19 cellular contexts compared by ENCODE assay signal in the genomic region with DNA sequence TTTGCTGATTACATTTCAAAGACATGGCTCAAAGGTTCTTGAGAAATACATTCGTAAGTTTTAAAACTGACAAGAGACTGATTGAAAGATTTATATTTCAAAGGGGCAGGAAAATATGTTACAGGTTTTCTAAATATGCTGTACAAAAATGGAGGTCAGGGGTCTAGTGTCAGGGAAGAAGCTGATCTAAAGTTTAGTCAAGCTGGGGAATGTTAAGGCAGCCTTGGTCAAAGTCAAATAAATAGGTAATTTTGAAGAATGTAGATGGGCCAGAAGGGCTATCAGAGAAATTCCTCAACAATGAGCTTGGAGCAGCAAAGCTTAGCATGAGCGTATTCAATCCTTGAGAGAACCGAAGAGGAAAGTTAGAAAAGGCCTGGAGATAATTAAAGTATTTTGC. TPM values are rescaled to one million over a fixed set of nuclear protein-coding genes. Genes with fewer than 3 reads are reported as not detected.
A peak's percentile ranks its signal among the peaks of the same experiment; 100 is the strongest.
DNase-seq lines count a peak whose midpoint lies in the region; ATAC-seq and TF ChIP-seq lines count a peak whose summit lies in the region.
"Had no signal": no experiment of that assay in that cellular context is flagged by ENCODE, and none has a peak within 500 bp of the region (broad histone marks: within the 10 kb centered on the region; RNA-seq: fewer than 3 reads in every experiment).

No MANE protein-coding gene starts in this region.

- H3K27me3 Mint-ChIP-seq in CD14-positive monocyte (ENCODE audit: low read depth in 3 of 3): no peaks in the 10 kb centered on the region
- H3K27me3 Mint-ChIP-seq: B cell had no signal

- H3K4me3 ChIP-seq in DND-41 (ENCODE audit: low read depth in 1 of 2, low read length in 2 of 2) (no peak overlapping the region), trophoblast cell (ENCODE audit: low read depth, low read length) (no peak overlapping the region), left ventricle myocardium inferior (no peak overlapping the region)
- H3K4me3 ChIP-seq: A549; BLaER1 treated with 17β-estradiol and CSF1 and Interleukin-3, amounts not matched to agents 10 nM and 100 nM had no signal

- H2AK5ac ChIP-seq in trophoblast cell (ENCODE audit: low read length): no peak overlapping the region

- no peaks in the 10 kb centered on the region for H3K27me3 ChIP-seq in DND-41 (ENCODE audit: insufficient read depth, low read length, poor library complexity)
- no peaks in the 10 kb centered on the region for H3K27me3 ChIP-seq in trophoblast cell (ENCODE audit: insufficient read depth, low read length)
- no peaks in the 10 kb centered on the region for H3K27me3 ChIP-seq in left ventricle myocardium inferior (ENCODE audit: low read depth)
- H3K27me3 ChIP-seq: BLaER1 treated with 17β-estradiol and CSF1 and Interleukin-3, amounts not matched to agents 10 nM and 100 nM had no signal

- TF ChIP-seq CTCF in CD14-positive monocyte (IDR thresholded peaks at IDR 0.05) (no peak), DND-41 (IDR thresholded peaks at IDR 0.05; ENCODE audit: borderline replicate concordance, extremely low read depth, low read length, poor library complexity, severe bottlenecking) (no peak), GM10266 (IDR thresholded peaks at IDR 0.05; ENCODE audit: control insufficient read depth, insufficient read depth, low read depth, missing control alignments) (no peak), left ventricle myocardium inferior (IDR thresholded peaks at IDR 0.05; ENCODE audit: borderline replicate concordance) (no peak)

- H4K8ac ChIP-seq in trophoblast cell (ENCODE audit: low read depth, low read length): no peak overlapping the region

- intact Hi-C loops in CD14-positive monocyte (cut with micrococcal nuclease) (no loop called here), left ventricle myocardium inferior (cut with micrococcal nuclease) (no loop called here)

- H3K4me1 Mint-ChIP-seq in CD14-positive monocyte: peaks cover 32% of the 10 kb centered on the region
- H3K4me1 Mint-ChIP-seq: B cell; CD4-positive, alpha-beta memory T cell; CD4-positive, CD25-positive, alpha-beta regulatory T cell; CD8-positive, alpha-beta memory T cell had no signal

- peak overlapping the region in 1 of 2 donors; percentile 12 for H3K4me3 Mint-ChIP-seq in CD14-positive monocyte
- H3K4me3 Mint-ChIP-seq: B cell; CD4-positive, alpha-beta memory T cell; CD4-positive, CD25-positive, alpha-beta regulatory T cell; CD8-positive, alpha-beta memory T cell had no signal

- peaks cover 0 to 2% (median 0%) of the 10 kb centered on the region in 7 donors for H3K9me3 Mint-ChIP-seq in CD14-positive monocyte
- H3K9me3 Mint-ChIP-seq: CD4-positive, alpha-beta memory T cell; CD4-positive, CD25-positive, alpha-beta regulatory T cell; CD8-positive, alpha-beta memory T cell had no signal

- H2AFZ ChIP-seq in DND-41 (ENCODE audit: low read depth, low read length) (0 out of 2 replicates have a peak overlapping the region, but pooled peaks have one; percentile 34), trophoblast cell (ENCODE audit: insufficient read depth, low read length, poor library complexity) (no peak overlapping the region)

- no peak overlapping the region for H3K4ac ChIP-seq in trophoblast cell (ENCODE audit: low read depth, low read length)

- H3K27ac Mint-ChIP-seq in CD14-positive monocyte: peak overlapping the region in 6 of 7 donors; percentile 43 to 79 (median 68)
- H3K27ac Mint-ChIP-seq: B cell; CD4-positive, alpha-beta memory T cell; CD4-positive, CD25-positive, alpha-beta regulatory T cell; CD8-positive, alpha-beta memory T cell had no signal

- H2BK5ac ChIP-seq in trophoblast cell (ENCODE audit: low read depth, low read length, poor library complexity): no peak overlapping the region

- DNase-seq in CD14-positive monocyte (ENCODE audit: low spot score): no peak
- DNase-seq in DND-41: no peak
- DNase-seq in trophoblast cell: peak; percentile 48 to 92
- DNase-seq in GM10266 (ENCODE audit: extremely low spot score): no peak
- DNase-seq in left ventricle myocardium inferior: no peak
- DNase-seq: AML-193; Calu3; CD4-positive, alpha-beta memory T cell; CD4-positive, CD25-positive, alpha-beta regulatory T cell; CD8-positive, alpha-beta memory T cell; COR-L47; DMS79 treated with DMSO at 0.1 percent for 48 hours; EL; GDM1 had no signal

- H4K91ac ChIP-seq in trophoblast cell (ENCODE audit: low read depth, low read length): no peak overlapping the region

- H3K4me2 ChIP-seq in DND-41 (ENCODE audit: insufficient read depth, low read length) (no peak overlapping the region), trophoblast cell (ENCODE audit: low read length) (no peak overlapping the region)
- H3K4me2 ChIP-seq: A549; BLaER1 treated with 17β-estradiol and CSF1 and Interleukin-3, amounts not matched to agents 10 nM and 100 nM had no signal

- no peak overlapping the region for H4K12ac ChIP-seq in trophoblast cell (ENCODE audit: low read depth, low read length)

- H3K14ac ChIP-seq in trophoblast cell (ENCODE audit: low read length): no peak overlapping the region

- no peak overlapping the region for H3K18ac ChIP-seq in trophoblast cell (ENCODE audit: low read length)

- H3K36me3 Mint-ChIP-seq in CD14-positive monocyte: no peaks in the 10 kb centered on the region
- H3K36me3 Mint-ChIP-seq: CD4-positive, alpha-beta memory T cell; CD4-positive, CD25-positive, alpha-beta regulatory T cell; CD8-positive, alpha-beta memory T cell had no signal

- H4K20me1 ChIP-seq in DND-41 (ENCODE audit: insufficient read depth, low read length): no peaks in the 10 kb centered on the region
- H4K20me1 ChIP-seq: BLaER1 treated with 17β-estradiol and CSF1 and Interleukin-3, amounts not matched to agents 10 nM and 100 nM had no signal

- peaks cover 16% of the 10 kb centered on the region for H3K79me1 ChIP-seq in trophoblast cell (ENCODE audit: low read length)

- H3K4me1 ChIP-seq in DND-41 (ENCODE audit: insufficient read depth, low read length) (no peaks in the 10 kb centered on the region), trophoblast cell (ENCODE audit: control insufficient read depth in 1 of 2, insufficient read depth in 2 of 2, low read length in 2 of 2) (peaks cover 5% of the 10 kb centered on the region in 2 experiments), left ventricle myocardium inferior (no peaks in the 10 kb centered on the region)
- H3K4me1 ChIP-seq: A549; BLaER1 treated with 17β-estradiol and CSF1 and Interleukin-3, amounts not matched to agents 10 nM and 100 nM had no signal

- H3K23ac ChIP-seq in trophoblast cell (ENCODE audit: low read length): no peak overlapping the region

- H3K9ac ChIP-seq in DND-41 (ENCODE audit: low read depth, low read length) (no peak overlapping the region), trophoblast cell (ENCODE audit: low read length) (no peak overlapping the region)
- H3K9ac ChIP-seq: BLaER1 treated with 17β-estradiol and CSF1 and Interleukin-3, amounts not matched to agents 10 nM and 100 nM had no signal

- no peak overlapping the region for H2BK120ac ChIP-seq in trophoblast cell (ENCODE audit: insufficient read depth, low read length, poor library complexity)

- H3K79me2 ChIP-seq in DND-41 (ENCODE audit: insufficient read depth, low read length) (no peaks in the 10 kb centered on the region), trophoblast cell (ENCODE audit: control insufficient read depth, insufficient read depth, low read length, poor library complexity) (no peaks in the 10 kb centered on the region)

- ATAC-seq in DND-41 (ENCODE audit: insufficient read depth, low read depth): no peak
- ATAC-seq: A549 had no signal

- no peak overlapping the region for H3K27ac ChIP-seq in DND-41 (ENCODE audit: low read length)
- H3K27ac ChIP-seq in trophoblast cell (ENCODE audit: low read depth, low read length): no peak overlapping the region
- no peak overlapping the region for H3K27ac ChIP-seq in left ventricle myocardium inferior (replicated peaks)
- H3K27ac ChIP-seq: 22Rv1; A549; BLaER1 treated with 17β-estradiol and CSF1 and Interleukin-3, amounts not matched to agents 10 nM and 100 nM; C4-2B had no signal

- H2BK12ac ChIP-seq in trophoblast cell (ENCODE audit: low read length): no peak overlapping the region

- H3K36me3 ChIP-seq in DND-41 (ENCODE audit: insufficient read depth, low read length) (no peaks in the 10 kb centered on the region), trophoblast cell (ENCODE audit: control insufficient read depth in 1 of 2, insufficient read depth in 2 of 2, low read length in 2 of 2) (no peaks in the 10 kb centered on the region), left ventricle myocardium inferior (no peaks in the 10 kb centered on the region)
- H3K36me3 ChIP-seq: BLaER1 treated with 17β-estradiol and CSF1 and Interleukin-3, amounts not matched to agents 10 nM and 100 nM had no signal

- H3K9me3 ChIP-seq in DND-41 (ENCODE audit: insufficient read depth, low read length, severe bottlenecking) (no peaks in the 10 kb centered on the region), trophoblast cell (ENCODE audit: insufficient read depth, low read depth, low read length) (no peaks in the 10 kb centered on the region), left ventricle myocardium inferior (replicated peaks) (no peaks in the 10 kb centered on the region)
- H3K9me3 ChIP-seq: A549; BLaER1 treated with 17β-estradiol and CSF1 and Interleukin-3, amounts not matched to agents 10 nM and 100 nM had no signal

- WGBS in trophoblast cell (ENCODE audit: extremely low coverage, insufficient coverage, insufficient read length): no CpG with 5 or more reads among the region's 3 CpGs

RNA-seq across cellular contexts. Expression of a gene that starts 9.8 kb away (rescaled TPM):
- 10 to 100 TPM; 71.8 to 90.8 TPM for polyA plus RNA-seq in CD14-positive monocyte
- 30.8 and 32.7 TPM in 2 replicates for polyA plus RNA-seq in trophoblast cell (2013)
- 20.8 TPM for total RNA-seq in left ventricle myocardium inferior

RNA-seq across cellular contexts. Expression of a gene that starts 11.7 kb away (rescaled TPM):
- polyA plus RNA-seq in CD14-positive monocyte: 10 to 100 TPM in 1 of 2 donors, 1 to 10 TPM in 1; 8.4 to 16.9 TPM
- 196 and 211 TPM in 2 replicates for polyA plus RNA-seq in trophoblast cell (2013)
- total RNA-seq in left ventricle myocardium inferior: 10.3 TPM

Comparison
In these comparisons a context has a peak if more than half of its experiments do, and no peak if none do; other contexts are left out.
1. DNase-seq: peak in trophoblast cell (2 of 2); none in CD14-positive monocyte (single experiment), DND-41 (single experiment), GM10266 (single experiment) and left ventricle myocardium inferior (single experiment).